Comparison of ENCODE assay signal across 1 cellular context in genomic region chr3:84108442-84108971, GRCh38.
TF ChIP-seq lines count a peak whose summit lies in the region.

No MANE protein-coding gene starts in this region.

TF ChIP-seq in H1, 55 proteins besides CTCF, POLR2A, EP300 and RAD21 (continued from another document):
- TF ChIP-seq, protein P1, sequence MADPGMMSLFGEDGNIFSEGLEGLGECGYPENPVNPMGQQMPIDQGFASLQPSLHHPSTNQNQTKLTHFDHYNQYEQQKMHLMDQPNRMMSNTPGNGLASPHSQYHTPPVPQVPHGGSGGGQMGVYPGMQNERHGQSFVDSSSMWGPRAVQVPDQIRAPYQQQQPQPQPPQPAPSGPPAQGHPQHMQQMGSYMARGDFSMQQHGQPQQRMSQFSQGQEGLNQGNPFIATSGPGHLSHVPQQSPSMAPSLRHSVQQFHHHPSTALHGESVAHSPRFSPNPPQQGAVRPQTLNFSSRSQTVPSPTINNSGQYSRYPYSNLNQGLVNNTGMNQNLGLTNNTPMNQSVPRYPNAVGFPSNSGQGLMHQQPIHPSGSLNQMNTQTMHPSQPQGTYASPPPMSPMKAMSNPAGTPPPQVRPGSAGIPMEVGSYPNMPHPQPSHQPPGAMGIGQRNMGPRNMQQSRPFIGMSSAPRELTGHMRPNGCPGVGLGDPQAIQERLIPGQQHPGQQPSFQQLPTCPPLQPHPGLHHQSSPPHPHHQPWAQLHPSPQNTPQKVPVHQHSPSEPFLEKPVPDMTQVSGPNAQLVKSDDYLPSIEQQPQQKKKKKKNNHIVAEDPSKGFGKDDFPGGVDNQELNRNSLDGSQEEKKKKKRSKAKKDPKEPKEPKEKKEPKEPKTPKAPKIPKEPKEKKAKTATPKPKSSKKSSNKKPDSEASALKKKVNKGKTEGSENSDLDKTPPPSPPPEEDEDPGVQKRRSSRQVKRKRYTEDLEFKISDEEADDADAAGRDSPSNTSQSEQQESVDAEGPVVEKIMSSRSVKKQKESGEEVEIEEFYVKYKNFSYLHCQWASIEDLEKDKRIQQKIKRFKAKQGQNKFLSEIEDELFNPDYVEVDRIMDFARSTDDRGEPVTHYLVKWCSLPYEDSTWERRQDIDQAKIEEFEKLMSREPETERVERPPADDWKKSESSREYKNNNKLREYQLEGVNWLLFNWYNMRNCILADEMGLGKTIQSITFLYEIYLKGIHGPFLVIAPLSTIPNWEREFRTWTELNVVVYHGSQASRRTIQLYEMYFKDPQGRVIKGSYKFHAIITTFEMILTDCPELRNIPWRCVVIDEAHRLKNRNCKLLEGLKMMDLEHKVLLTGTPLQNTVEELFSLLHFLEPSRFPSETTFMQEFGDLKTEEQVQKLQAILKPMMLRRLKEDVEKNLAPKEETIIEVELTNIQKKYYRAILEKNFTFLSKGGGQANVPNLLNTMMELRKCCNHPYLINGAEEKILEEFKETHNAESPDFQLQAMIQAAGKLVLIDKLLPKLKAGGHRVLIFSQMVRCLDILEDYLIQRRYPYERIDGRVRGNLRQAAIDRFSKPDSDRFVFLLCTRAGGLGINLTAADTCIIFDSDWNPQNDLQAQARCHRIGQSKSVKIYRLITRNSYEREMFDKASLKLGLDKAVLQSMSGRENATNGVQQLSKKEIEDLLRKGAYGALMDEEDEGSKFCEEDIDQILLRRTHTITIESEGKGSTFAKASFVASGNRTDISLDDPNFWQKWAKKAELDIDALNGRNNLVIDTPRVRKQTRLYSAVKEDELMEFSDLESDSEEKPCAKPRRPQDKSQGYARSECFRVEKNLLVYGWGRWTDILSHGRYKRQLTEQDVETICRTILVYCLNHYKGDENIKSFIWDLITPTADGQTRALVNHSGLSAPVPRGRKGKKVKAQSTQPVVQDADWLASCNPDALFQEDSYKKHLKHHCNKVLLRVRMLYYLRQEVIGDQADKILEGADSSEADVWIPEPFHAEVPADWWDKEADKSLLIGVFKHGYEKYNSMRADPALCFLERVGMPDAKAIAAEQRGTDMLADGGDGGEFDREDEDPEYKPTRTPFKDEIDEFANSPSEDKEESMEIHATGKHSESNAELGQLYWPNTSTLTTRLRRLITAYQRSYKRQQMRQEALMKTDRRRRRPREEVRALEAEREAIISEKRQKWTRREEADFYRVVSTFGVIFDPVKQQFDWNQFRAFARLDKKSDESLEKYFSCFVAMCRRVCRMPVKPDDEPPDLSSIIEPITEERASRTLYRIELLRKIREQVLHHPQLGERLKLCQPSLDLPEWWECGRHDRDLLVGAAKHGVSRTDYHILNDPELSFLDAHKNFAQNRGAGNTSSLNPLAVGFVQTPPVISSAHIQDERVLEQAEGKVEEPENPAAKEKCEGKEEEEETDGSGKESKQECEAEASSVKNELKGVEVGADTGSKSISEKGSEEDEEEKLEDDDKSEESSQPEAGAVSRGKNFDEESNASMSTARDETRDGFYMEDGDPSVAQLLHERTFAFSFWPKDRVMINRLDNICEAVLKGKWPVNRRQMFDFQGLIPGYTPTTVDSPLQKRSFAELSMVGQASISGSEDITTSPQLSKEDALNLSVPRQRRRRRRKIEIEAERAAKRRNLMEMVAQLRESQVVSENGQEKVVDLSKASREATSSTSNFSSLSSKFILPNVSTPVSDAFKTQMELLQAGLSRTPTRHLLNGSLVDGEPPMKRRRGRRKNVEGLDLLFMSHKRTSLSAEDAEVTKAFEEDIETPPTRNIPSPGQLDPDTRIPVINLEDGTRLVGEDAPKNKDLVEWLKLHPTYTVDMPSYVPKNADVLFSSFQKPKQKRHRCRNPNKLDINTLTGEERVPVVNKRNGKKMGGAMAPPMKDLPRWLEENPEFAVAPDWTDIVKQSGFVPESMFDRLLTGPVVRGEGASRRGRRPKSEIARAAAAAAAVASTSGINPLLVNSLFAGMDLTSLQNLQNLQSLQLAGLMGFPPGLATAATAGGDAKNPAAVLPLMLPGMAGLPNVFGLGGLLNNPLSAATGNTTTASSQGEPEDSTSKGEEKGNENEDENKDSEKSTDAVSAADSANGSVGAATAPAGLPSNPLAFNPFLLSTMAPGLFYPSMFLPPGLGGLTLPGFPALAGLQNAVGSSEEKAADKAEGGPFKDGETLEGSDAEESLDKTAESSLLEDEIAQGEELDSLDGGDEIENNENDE (IDR thresholded peaks at IDR 0.05; ENCODE audit: insufficient replicate concordance, low read length), result no peak
- TF ChIP-seq RNF2 (IDR thresholded peaks at IDR 0.05; ENCODE audit: borderline replicate concordance, low read depth, low read length, missing control alignments, poor library complexity, severe bottlenecking), result no peak
- TF ChIP-seq CREB1 (IDR thresholded peaks at IDR 0.05), result no peak
- no peak for TF ChIP-seq CHD2 (IDR thresholded peaks at IDR 0.05; ENCODE audit: low read length)
- TF ChIP-seq SIX5 (IDR thresholded peaks at IDR 0.05; ENCODE audit: low read depth, low read length), result no peak
- no peak for TF ChIP-seq TBP (IDR thresholded peaks at IDR 0.05; ENCODE audit: low read depth, low read length)
- TF ChIP-seq TEAD4 (IDR thresholded peaks at IDR 0.05; ENCODE audit: low read depth, low read length), result no peak
- TF ChIP-seq NRF1 (IDR thresholded peaks at IDR 0.05; ENCODE audit: low read depth, low read length), result no peak
- TF ChIP-seq BRCA1 (IDR thresholded peaks at IDR 0.05; ENCODE audit: low read depth, low read length), result no peak
- no peak for TF ChIP-seq KDM4A (IDR thresholded peaks at IDR 0.05; ENCODE audit: low read depth, low read length, severe bottlenecking)
- no peak for TF ChIP-seq CBX5 (IDR thresholded peaks at IDR 0.05; ENCODE audit: low read depth, low read length)
- TF ChIP-seq RBBP5 (IDR thresholded peaks at IDR 0.05; ENCODE audit: borderline replicate concordance, low read depth, low read length), result no peak
- no peak for TF ChIP-seq CBX8 (IDR thresholded peaks at IDR 0.05; ENCODE audit: borderline replicate concordance, low read depth, low read length)
- TF ChIP-seq NANOG (IDR thresholded peaks at IDR 0.05; ENCODE audit: insufficient read depth, low read depth, low read length, poor library complexity, severe bottlenecking), result no peak
- no peak for TF ChIP-seq EZH2 (IDR thresholded peaks at IDR 0.05; ENCODE audit: low read depth, low read length, severe bottlenecking)
- TF ChIP-seq KDM5A (IDR thresholded peaks at IDR 0.05; ENCODE audit: low read length), result no peak
- TF ChIP-seq SP4 (IDR thresholded peaks at IDR 0.05; ENCODE audit: low read length), result no peak
